Comparison of ENCODE assay signal across 22 cellular contexts in genomic region chrX:65545456-65545855, GRCh38. TPM values are rescaled to one million over a fixed set of nuclear protein-coding genes. Genes with fewer than 3 reads are reported as not detected.
DNase-seq lines count a peak whose midpoint lies in the region; ATAC-seq, FAIRE-seq and TF ChIP-seq lines count a peak whose summit lies in the region.
"Had no signal": no experiment of that assay in that cellular context is flagged by ENCODE, and none has a peak within 500 bp of the region (broad histone marks: within the 10 kb centered on the region; RNA-seq: fewer than 3 reads in every experiment).

No MANE protein-coding gene starts in this region.

- peak overlapping the region; percentile 14 for H3K27ac Mint-ChIP-seq in activated naive CD4-positive, alpha-beta T cell treated with anti-CD3 and anti-CD28 coated beads, Interleukin-2, amount 10 ng/mL, durations not matched to agents 7 days and 5 days
- no peak overlapping the region for H3K27ac Mint-ChIP-seq in activated naive CD4-positive, alpha-beta T cell treated with anti-CD3 and anti-CD28 coated beads, Interleukin-2, amount 50 U/mL, for 72 hours
- H3K27ac Mint-ChIP-seq in WTC11: no peak overlapping the region
- H3K27ac Mint-ChIP-seq: B cell; CD4-positive, alpha-beta T cell; CD8-positive, alpha-beta T cell had no signal

- H3K4me1 Mint-ChIP-seq in activated naive CD4-positive, alpha-beta T cell treated with anti-CD3 and anti-CD28 coated beads, Interleukin-2, amount 10 ng/mL, durations not matched to agents 7 days and 5 days: no peaks in the 10 kb centered on the region
- no peaks in the 10 kb centered on the region for H3K4me1 Mint-ChIP-seq in WTC11
- H3K4me1 Mint-ChIP-seq: B cell had no signal

- CTCF ChIA-PET in activated naive CD4-positive, alpha-beta T cell treated with anti-CD3 and anti-CD28 coated beads, Interleukin-2, amount 10 ng/mL, durations not matched to agents 7 days and 5 days (lab: Charles Lee): no interaction called here
- CTCF ChIA-PET in WTC11 (lab: Charles Lee): no interaction called here

- intact Hi-C loops in left cardiac atrium (cut with DNase I): no loop called here

- H3K27me3 ChIP-seq in right atrium auricular region: no peaks in the 10 kb centered on the region
- no peaks in the 10 kb centered on the region for H3K27me3 ChIP-seq in bronchial epithelial cell (ENCODE audit: control insufficient read depth, insufficient read depth, low read length)

- H3K9me3 Mint-ChIP-seq in activated naive CD4-positive, alpha-beta T cell treated with anti-CD3 and anti-CD28 coated beads, Interleukin-2, amount 10 ng/mL, durations not matched to agents 7 days and 5 days: no peaks in the 10 kb centered on the region
- H3K9me3 Mint-ChIP-seq in activated naive CD4-positive, alpha-beta T cell treated with anti-CD3 and anti-CD28 coated beads, Interleukin-2, amount 50 U/mL, for 72 hours: no peaks in the 10 kb centered on the region
- H3K9me3 Mint-ChIP-seq in WTC11: no peaks in the 10 kb centered on the region
- H3K9me3 Mint-ChIP-seq: CD4-positive, alpha-beta T cell; CD8-positive, alpha-beta T cell had no signal

- H3K27me3 Mint-ChIP-seq in activated naive CD4-positive, alpha-beta T cell treated with anti-CD3 and anti-CD28 coated beads, Interleukin-2, amount 10 ng/mL, durations not matched to agents 7 days and 5 days: no peaks in the 10 kb centered on the region
- peaks cover 7% of the 10 kb centered on the region for H3K27me3 Mint-ChIP-seq in WTC11 (ENCODE audit: low read depth)
- H3K27me3 Mint-ChIP-seq: B cell; CD4-positive, alpha-beta T cell had no signal

- no peak for DNase-seq in activated naive CD4-positive, alpha-beta T cell treated with anti-CD3 and anti-CD28 coated beads, Interleukin-2, amount 10 ng/mL, durations not matched to agents 7 days and 5 days
- no peak for DNase-seq in activated naive CD4-positive, alpha-beta T cell treated with anti-CD3 and anti-CD28 coated beads, Interleukin-2, amount 50 U/mL, for 72 hours (ENCODE audit: low spot score in 2 of 2)
- DNase-seq in left cardiac atrium (peak; percentile 28), right atrium auricular region (ENCODE audit: low spot score) (no peak), bronchial epithelial cell (ENCODE audit: low read depth) (no peak), WTC11 (ENCODE audit: low spot score) (no peak)
- DNase-seq: AML-193; Caco-2; Calu3; CD4-positive, alpha-beta T cell; CD8-positive, alpha-beta T cell; DMS79 treated with DMSO at 0.1 percent for 48 hours; GF-D8 had no signal

- H3K4me1 ChIP-seq in right atrium auricular region: no peaks in the 10 kb centered on the region
- H3K4me1 ChIP-seq: A549, Caco-2 had no signal

- no peak overlapping the region for H3K27ac ChIP-seq in right atrium auricular region
- H3K27ac ChIP-seq: 22Rv1; A549; BLaER1 treated with 17β-estradiol and CSF1 and Interleukin-3, amounts not matched to agents 10 nM and 100 nM; C4-2B had no signal

- H3K36me3 Mint-ChIP-seq in activated naive CD4-positive, alpha-beta T cell treated with anti-CD3 and anti-CD28 coated beads, Interleukin-2, amount 10 ng/mL, durations not matched to agents 7 days and 5 days: no peaks in the 10 kb centered on the region
- H3K36me3 Mint-ChIP-seq in activated naive CD4-positive, alpha-beta T cell treated with anti-CD3 and anti-CD28 coated beads, Interleukin-2, amount 50 U/mL, for 72 hours: no peaks in the 10 kb centered on the region
- H3K36me3 Mint-ChIP-seq in WTC11: no peaks in the 10 kb centered on the region
- H3K36me3 Mint-ChIP-seq: CD8-positive, alpha-beta T cell had no signal

- H3K9me3 ChIP-seq in right atrium auricular region: no peaks in the 10 kb centered on the region
- H3K9me3 ChIP-seq: A549; BLaER1 treated with 17β-estradiol and CSF1 and Interleukin-3, amounts not matched to agents 10 nM and 100 nM; Caco-2 had no signal

- TF ChIP-seq CTCF in right atrium auricular region (IDR thresholded peaks at IDR 0.05) (no peak), bronchial epithelial cell (IDR thresholded peaks at IDR 0.05; ENCODE audit: insufficient read depth, low read length, severe bottlenecking) (no peak), WTC11 (IDR thresholded peaks at IDR 0.05) (no peak)

- H3K36me3 ChIP-seq in right atrium auricular region: no peaks in the 10 kb centered on the region
- no peaks in the 10 kb centered on the region for H3K36me3 ChIP-seq in bronchial epithelial cell (ENCODE audit: control insufficient read depth, insufficient read depth, low read length)
- H3K36me3 ChIP-seq: BLaER1 treated with 17β-estradiol and CSF1 and Interleukin-3, amounts not matched to agents 10 nM and 100 nM had no signal

- POLR2A ChIA-PET in WTC11 (lab: Charles Lee): no interaction called here

- no peak overlapping the region for H3K4me3 Mint-ChIP-seq in activated naive CD4-positive, alpha-beta T cell treated with anti-CD3 and anti-CD28 coated beads, Interleukin-2, amount 10 ng/mL, durations not matched to agents 7 days and 5 days
- no peak overlapping the region for H3K4me3 Mint-ChIP-seq in WTC11
- H3K4me3 Mint-ChIP-seq: B cell; CD4-positive, alpha-beta T cell; CD8-positive, alpha-beta T cell had no signal

- FAIRE-seq in bronchial epithelial cell (lab: Jason Lieb, UNC): peak; percentile 13
- FAIRE-seq: D721Med, G401.6, GM12891, GM19239 had no signal

- no peak for ATAC-seq in activated naive CD4-positive, alpha-beta T cell treated with anti-CD3 and anti-CD28 coated beads, Interleukin-2, amount 50 U/mL, for 72 hours
- ATAC-seq in left cardiac atrium: no peak
- ATAC-seq in WTC11: no peak
- ATAC-seq: A549; CD8-positive, alpha-beta T cell had no signal

- H3K4me3 ChIP-seq in right atrium auricular region (no peak overlapping the region), bronchial epithelial cell (ENCODE audit: low read depth, low read length) (no peak overlapping the region)
- H3K4me3 ChIP-seq: A549; BLaER1 treated with 17β-estradiol and CSF1 and Interleukin-3, amounts not matched to agents 10 nM and 100 nM had no signal

TF ChIP-seq in WTC11, 78 proteins besides CTCF, POLR2A, EP300 and RAD21 (continues in another document):
- no peak for TF ChIP-seq ATF1 (CRISPR knock-in tag; IDR thresholded peaks at IDR 0.05)
- TF ChIP-seq FOXK1 (CRISPR knock-in tag; IDR thresholded peaks at IDR 0.05): no peak
- TF ChIP-seq E2F5 (CRISPR knock-in tag; IDR thresholded peaks at IDR 0.05): no peak
- no peak for TF ChIP-seq ZNF396 (CRISPR knock-in tag; IDR thresholded peaks at IDR 0.05; ENCODE audit: borderline replicate concordance)
- TF ChIP-seq PRDM15 (CRISPR knock-in tag; IDR thresholded peaks at IDR 0.05): no peak
- no peak for TF ChIP-seq IRF2 (CRISPR knock-in tag; IDR thresholded peaks at IDR 0.05; ENCODE audit: borderline replicate concordance, low read depth)
- no peak for TF ChIP-seq NFYB (CRISPR knock-in tag; conservative IDR thresholded peaks at IDR 0.05; ENCODE audit: low read depth)
- TF ChIP-seq SOX15 (CRISPR knock-in tag; IDR thresholded peaks at IDR 0.05): no peak

RNA-seq across cellular contexts. Expression of gene LAS1L, which starts 10.9 kb away (rescaled TPM):
- 10 to 100 TPM; 42.1 to 53.6 TPM for total RNA-seq in activated naive CD4-positive, alpha-beta T cell treated with anti-CD3 and anti-CD28 coated beads, Interleukin-2, amount 50 U/mL, for 72 hours
- 10 to 100 TPM; 15.2 to 15.3 TPM for total RNA-seq in left cardiac atrium
- 10 to 100 TPM in 1 of 2 donors, 1 to 10 TPM in 1; 7.9 to 11.1 TPM for total RNA-seq in right atrium auricular region
- total RNA-seq in bronchial epithelial cell: 30.0 and 30.5 TPM in 2 replicates
- 61.4 to 65.1 TPM (median 64.9 TPM) in 3 replicates for total RNA-seq in WTC11 (2021)
